9 cellular contexts compared by ENCODE assay signal in the genomic region with DNA sequence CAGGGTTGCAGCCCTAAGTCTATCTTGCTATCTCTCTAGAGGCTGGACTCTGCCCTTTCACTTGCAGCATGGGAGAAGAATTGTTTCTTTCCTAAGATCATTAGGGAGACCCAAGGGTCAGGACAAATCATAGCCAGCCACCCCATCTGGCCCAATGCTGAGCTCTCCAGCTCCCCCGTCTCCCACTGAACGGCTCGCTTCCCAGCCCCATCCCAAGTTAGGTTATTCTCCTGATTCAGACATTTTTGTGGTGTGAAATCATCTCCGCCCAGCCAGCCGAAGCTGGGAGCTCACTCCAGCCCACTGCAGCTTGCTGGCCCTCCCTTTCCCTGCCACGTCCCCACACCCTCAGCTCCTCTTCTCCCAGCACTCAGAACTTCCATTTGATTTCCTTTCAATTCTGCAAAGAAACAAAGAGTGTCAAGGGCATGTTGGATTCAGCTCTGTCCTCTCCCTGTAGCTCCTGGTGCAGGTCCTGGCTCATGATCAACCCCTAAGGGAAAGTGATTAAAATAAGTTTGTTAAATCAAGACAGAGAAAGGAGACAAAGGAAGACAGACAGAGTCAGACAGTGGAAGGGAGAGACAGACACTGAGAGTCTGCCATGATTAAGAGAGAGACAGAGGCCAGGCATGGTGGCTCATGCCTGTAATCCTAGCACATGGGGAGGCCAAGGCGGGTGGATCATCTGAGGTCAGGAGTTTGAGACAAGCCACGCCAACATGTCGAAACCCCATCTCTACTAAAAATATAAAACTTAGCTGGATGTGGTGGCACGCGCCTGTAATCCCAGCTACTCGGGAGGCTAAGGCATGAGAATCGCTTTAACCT. TPM values are rescaled to one million over a fixed set of nuclear protein-coding genes. Genes with fewer than 3 reads are reported as not detected.
A peak's percentile ranks its signal among the peaks of the same experiment; 100 is the strongest.
DNase-seq lines count a peak whose midpoint lies in the region; ATAC-seq and TF ChIP-seq lines count a peak whose summit lies in the region.
"Had no signal": no experiment of that assay in that cellular context is flagged by ENCODE, and none has a peak within 500 bp of the region (broad histone marks: within the 10 kb centered on the region; RNA-seq: fewer than 3 reads in every experiment).

No MANE protein-coding gene starts in this region.

- no peaks in the 10 kb centered on the region for H3K36me3 Mint-ChIP-seq in activated naive CD8-positive, alpha-beta T cell treated with anti-CD3 and anti-CD28 coated beads, Interleukin-2, amount 50 U/mL, for 24 hours (ENCODE audit: low read depth)

- TF ChIP-seq CTCF in choroid plexus epithelial cell (conservative IDR thresholded peaks at IDR 0.05; ENCODE audit: low read depth, low read length), result no peak

- H3K27ac ChIP-seq in temporal lobe (ENCODE audit: low read depth, low read length), result peak overlapping the region; percentile 38

- H3K27me3 Mint-ChIP-seq in activated naive CD8-positive, alpha-beta T cell treated with anti-CD3 and anti-CD28 coated beads, Interleukin-2, amount 50 U/mL, for 24 hours, result no peaks in the 10 kb centered on the region

- no peaks in the 10 kb centered on the region for H3K27me3 ChIP-seq in HAP-1 (ENCODE audit: low read depth)

- H3K36me3 ChIP-seq in HAP-1 (replicated peaks), result no peaks in the 10 kb centered on the region

- peaks cover 8% of the 10 kb centered on the region for H3K4me1 ChIP-seq in HAP-1

- H3K27ac Mint-ChIP-seq in activated naive CD8-positive, alpha-beta T cell treated with anti-CD3 and anti-CD28 coated beads, Interleukin-2, amount 50 U/mL, for 24 hours, result no peak overlapping the region

- no peaks in the 10 kb centered on the region for H3K9me3 Mint-ChIP-seq in activated naive CD8-positive, alpha-beta T cell treated with anti-CD3 and anti-CD28 coated beads, Interleukin-2, amount 50 U/mL, for 24 hours

- DNase-seq in HS-27A (ENCODE audit: low read depth), result peak; percentile 79
- DNase-seq in choroid plexus epithelial cell (ENCODE audit: low read depth), result peak; percentile 98
- peak; percentile 93 for DNase-seq in left kidney (ENCODE audit: low read depth, low spot score)
- DNase-seq in superior temporal gyrus (ENCODE audit: extremely low spot score), result no peak
- DNase-seq in activated naive CD8-positive, alpha-beta T cell treated with anti-CD3 and anti-CD28 coated beads, Interleukin-2, amount 50 U/mL, for 24 hours, result no peak
- no peak for DNase-seq in HAP-1 (ENCODE audit: low spot score in 2 of 2)
- no peak for DNase-seq in activated CD4-positive, alpha-beta T cell treated with anti-CD3 and anti-CD28 coated beads, Interleukin-2, amount 50 U/mL, for 4 hours
- DNase-seq: stimulated activated CD4-positive, alpha-beta T cell treated with anti-CD3 and anti-CD28 coated beads, Interleukin-4, amount 100 ng/mL, for 4 hours had no signal

- no peak for ATAC-seq in activated naive CD8-positive, alpha-beta T cell treated with anti-CD3 and anti-CD28 coated beads, Interleukin-2, amount 50 U/mL, for 24 hours

- in situ Hi-C loops in HAP-1 (cut with MboI; ENCODE audit: low sequenced_read_pairs), result no loop called here

- no peak overlapping the region for H3K4me3 ChIP-seq in choroid plexus epithelial cell (ENCODE audit: low read depth, low read length)
- no peak overlapping the region for H3K4me3 ChIP-seq in HAP-1

- peaks cover 2% of the 10 kb centered on the region for H3K4me1 Mint-ChIP-seq in activated naive CD8-positive, alpha-beta T cell treated with anti-CD3 and anti-CD28 coated beads, Interleukin-2, amount 50 U/mL, for 24 hours

- H3K9me3 ChIP-seq in HAP-1, result no peaks in the 10 kb centered on the region

- no peak overlapping the region for H3K4me3 Mint-ChIP-seq in activated naive CD8-positive, alpha-beta T cell treated with anti-CD3 and anti-CD28 coated beads, Interleukin-2, amount 50 U/mL, for 24 hours

RNA-seq across cellular contexts. Expression of a gene that starts 12.6 kb away (rescaled TPM):
- total RNA-seq in temporal lobe, result 124 TPM

RNA-seq across cellular contexts. Expression of a gene that starts 59.1 kb away (rescaled TPM):
- 44.0 TPM for total RNA-seq in temporal lobe

Comparison
In these comparisons a context has a peak if more than half of its experiments do, and no peak if none do; other contexts are left out.
1. DNase-seq: peak in HS-27A (single experiment), choroid plexus epithelial cell (single experiment) and left kidney (single experiment); none in superior temporal gyrus (single experiment), activated naive CD8-positive, alpha-beta T cell treated with anti-CD3 and anti-CD28 coated beads, Interleukin-2, amount 50 U/mL, for 24 hours (single experiment), HAP-1 (0 of 2) and activated CD4-positive, alpha-beta T cell treated with anti-CD3 and anti-CD28 coated beads, Interleukin-2, amount 50 U/mL, for 4 hours (0 of 2).